6 cellular contexts compared by ENCODE assay signal in genomic region chr7:144283716-144284115, GRCh38. TPM values are rescaled to one million over a fixed set of nuclear protein-coding genes. Genes with fewer than 3 reads are reported as not detected.
"Had no signal": no experiment of that assay in that cellular context is flagged by ENCODE, and none has a peak within 500 bp of the region (broad histone marks: within the 10 kb centered on the region; RNA-seq: fewer than 3 reads in every experiment).

No MANE protein-coding gene starts in this region.

RNA-seq across cellular contexts. Expression of gene CTAGE8, which starts 14.6 kb away (rescaled TPM):
- total RNA-seq: GM23248, H1, HFFc6, HT1080, IMR-90 had no signal
- polyA plus RNA-seq: GM23248, H1, IMR-90 had no signal

RNA-seq across cellular contexts. Expression of gene OR2A7, which starts 19.1 kb away (rescaled TPM):
- total RNA-seq: GM23248, HFFc6, HT1080, IMR-90 had no signal
- polyA plus RNA-seq: IMR-90 had no signal

RNA-seq across cellular contexts. Expression of gene OR2A1, which starts 28.5 kb away (rescaled TPM):
- total RNA-seq: H1, H9, HFFc6, HT1080, IMR-90 had no signal
- polyA plus RNA-seq: IMR-90 had no signal

RNA-seq across cellular contexts. Expression of gene OR2A42, which starts 44.3 kb away (rescaled TPM):
- total RNA-seq: H1, H9, HFFc6, HT1080, IMR-90 had no signal
- polyA plus RNA-seq: H1, IMR-90 had no signal
